In genomic region chr2:70647873-70648481, GRCh38 we compare ENCODE assay signal across 8 cellular contexts.
A peak's percentile ranks its signal among the peaks of the same experiment; 100 is the strongest.
DNase-seq lines count a peak whose midpoint lies in the region; ATAC-seq and TF ChIP-seq lines count a peak whose summit lies in the region.

No MANE protein-coding gene starts in this region.

- intact Hi-C loops in adrenal gland (cut with DNase I) = no loop called here

- H3K27me3 ChIP-seq in BE2C (no peaks in the 10 kb centered on the region), adrenal gland (no peaks in the 10 kb centered on the region), hepatocyte (peaks cover 13% of the 10 kb centered on the region), smooth muscle cell (ENCODE audit: low read depth) (no peaks in the 10 kb centered on the region)

- H3K9ac ChIP-seq in smooth muscle cell (ENCODE audit: low read depth) = no peak overlapping the region

- H3F3A ChIP-seq in smooth muscle cell (ENCODE audit: low read depth) = no peaks in the 10 kb centered on the region

- H3K4me2 ChIP-seq in hepatocyte (no peak overlapping the region), smooth muscle cell (no peak overlapping the region)

- peak; percentile 63 for DNase-seq in BE2C
- peak; percentile 43 for DNase-seq in GM19240 (ENCODE audit: insufficient read length, low spot score)
- peak; percentile 79 for DNase-seq in NAMALWA (ENCODE audit: low spot score)
- peak; percentile 60 for DNase-seq in T follicular helper cell (ENCODE audit: low read depth)
- DNase-seq in adrenal gland = peak; percentile 53 to 87 (median 71)
- DNase-seq in hepatocyte (ENCODE audit: low spot score) = peak; percentile 85
- DNase-seq in smooth muscle cell (lab: John Stamatoyannopoulos, UW; ENCODE audit: unreplicated experiment) = peak; percentile 20

- ATAC-seq in GM19324 (IDR thresholded peaks at IDR 0.05; ENCODE audit: low FRiP score, unreplicated experiment) = no peak

- no peaks in the 10 kb centered on the region for H3K79me2 ChIP-seq in hepatocyte
- no peaks in the 10 kb centered on the region for H3K79me2 ChIP-seq in smooth muscle cell (ENCODE audit: low read depth)

- H3K27ac ChIP-seq in adrenal gland (no peak overlapping the region), hepatocyte (no peak overlapping the region), smooth muscle cell (ENCODE audit: low read depth) (no peak overlapping the region)

- H3K9me3 ChIP-seq in BE2C (no peaks in the 10 kb centered on the region), adrenal gland (replicated peaks in 1 of 3) (no peaks in the 10 kb centered on the region), hepatocyte (ENCODE audit: low read depth) (no peaks in the 10 kb centered on the region), smooth muscle cell (replicated peaks; ENCODE audit: low read depth) (no peaks in the 10 kb centered on the region)

- TF ChIP-seq CTCF in BE2C (IDR thresholded peaks at IDR 0.05; ENCODE audit: low read depth, low read length) (peak; percentile 91), adrenal gland (IDR thresholded peaks at IDR 0.05) (peak; percentile 85 to 97 (median 92)), hepatocyte (IDR thresholded peaks at IDR 0.05; ENCODE audit: poor library complexity) (peak; percentile 96), smooth muscle cell (IDR thresholded peaks at IDR 0.05; ENCODE audit: borderline replicate concordance, insufficient read depth, poor library complexity, severe bottlenecking) (peak; percentile 91)

- no peaks in the 10 kb centered on the region for H3K4me1 ChIP-seq in BE2C
- no peaks in the 10 kb centered on the region for H3K4me1 ChIP-seq in adrenal gland (replicated peaks in 1 of 2)
- no peaks in the 10 kb centered on the region for H3K4me1 ChIP-seq in hepatocyte (ENCODE audit: insufficient read depth)
- H3K4me1 ChIP-seq in smooth muscle cell (ENCODE audit: low read depth) = no peaks in the 10 kb centered on the region

- H3K36me3 ChIP-seq in BE2C = no peaks in the 10 kb centered on the region
- H3K36me3 ChIP-seq in adrenal gland (replicated peaks in 1 of 2) = no peaks in the 10 kb centered on the region
- no peaks in the 10 kb centered on the region for H3K36me3 ChIP-seq in hepatocyte (replicated peaks; ENCODE audit: insufficient read depth, low read depth)
- no peaks in the 10 kb centered on the region for H3K36me3 ChIP-seq in smooth muscle cell (ENCODE audit: low read depth)

- H3K4me3 ChIP-seq in BE2C (ENCODE audit: low read depth, low read length) = no peak overlapping the region
- H3K4me3 ChIP-seq in adrenal gland = no peak overlapping the region
- H3K4me3 ChIP-seq in hepatocyte = no peak overlapping the region
- H3K4me3 ChIP-seq in smooth muscle cell = no peak overlapping the region

- H3K9me2 ChIP-seq in hepatocyte (replicated peaks; ENCODE audit: insufficient read depth) = no peaks in the 10 kb centered on the region

- H2AFZ ChIP-seq in hepatocyte (no peak overlapping the region), smooth muscle cell (ENCODE audit: low read depth) (no peak overlapping the region)

- 1 to 4% (median 3%) methylated on average over 9 of the region's 9 CpGs for WGBS in adrenal gland, 4 donors
- whole genome bisulfite sequencing in hepatocyte (ENCODE audit: low lambda C conversion rate, missing lambda C conversion rate) = 8% methylated on average over 9 of the region's 9 CpGs
- WGBS in smooth muscle cell (ENCODE audit: low lambda C conversion rate) = 9% methylated on average over 9 of the region's 9 CpGs

- no peak for TF ChIP-seq POLR2A in adrenal gland (IDR thresholded peaks at IDR 0.05)

- no peaks in the 10 kb centered on the region for H4K20me1 ChIP-seq in hepatocyte (ENCODE audit: insufficient read depth, poor library complexity, severe bottlenecking)
- no peaks in the 10 kb centered on the region for H4K20me1 ChIP-seq in smooth muscle cell (ENCODE audit: low read depth)

Comparison
In these comparisons a context has a peak if more than half of its experiments do, and no peak if none do; other contexts are left out.
1. DNase-seq: peak in every context shown above with its lines; median percentile 85 in hepatocyte; 79 in NAMALWA; 71 in adrenal gland; 63 in BE2C; 60 in T follicular helper cell; 43 in GM19240; 20 in smooth muscle cell.